Comparison of ENCODE assay signal across 10 cellular contexts in the genomic region with DNA sequence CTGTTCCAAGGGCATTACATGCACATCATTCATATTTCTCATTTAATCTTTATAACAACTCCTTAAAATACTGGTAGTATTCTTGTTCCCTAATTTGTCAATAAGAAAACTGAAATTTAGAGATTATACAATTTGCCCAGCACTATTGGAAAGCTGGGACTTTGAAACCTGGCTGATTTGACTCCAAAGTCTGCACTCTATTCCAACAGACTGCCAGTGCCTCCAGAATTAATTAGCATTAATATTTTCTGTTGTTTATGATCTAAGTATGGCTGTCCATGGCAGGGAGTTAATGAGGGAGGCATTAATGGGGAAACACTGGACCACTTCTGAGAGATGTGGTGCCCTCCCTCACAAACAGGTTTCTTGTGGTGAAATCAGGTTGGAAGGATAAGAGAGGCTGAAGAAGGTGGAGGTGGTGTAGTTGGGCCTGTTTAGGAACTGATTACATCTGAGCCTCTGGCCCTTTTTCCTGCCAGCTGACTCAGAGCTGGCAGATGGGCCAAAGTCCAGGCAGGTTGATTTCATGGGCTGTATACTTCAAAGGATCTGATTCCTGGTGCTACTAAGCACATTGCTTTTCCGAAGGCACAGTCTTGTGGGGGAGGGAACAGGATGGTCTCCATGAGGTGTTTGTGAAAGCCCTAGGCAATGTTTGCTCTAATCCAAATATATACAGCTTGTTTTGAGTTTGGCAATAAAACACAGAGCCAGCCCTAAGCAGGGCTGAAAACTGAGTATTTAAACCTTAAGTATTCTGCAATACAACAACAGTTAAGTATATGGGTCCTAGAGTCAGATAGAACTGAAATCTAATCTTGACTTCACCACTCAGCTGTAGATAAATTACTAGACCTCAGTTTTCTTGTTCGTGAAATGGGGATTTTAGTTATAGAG. TPM values are rescaled to one million over a fixed set of nuclear protein-coding genes. Genes with fewer than 3 reads are reported as not detected.
DNase-seq lines count a peak whose midpoint lies in the region; ATAC-seq and TF ChIP-seq lines count a peak whose summit lies in the region.
"Had no signal": no experiment of that assay in that cellular context is flagged by ENCODE, and none has a peak within 500 bp of the region (broad histone marks: within the 10 kb centered on the region; RNA-seq: fewer than 3 reads in every experiment).

No MANE protein-coding gene starts in this region.

- WGBS in adrenal gland, 4 donors = 42 to 60% (median 53%) methylated on average over 2 of the region's 2 CpGs
- 30% methylated on average over 2 of the region's 2 CpGs for WGBS in right lobe of liver (ENCODE audit: insufficient coverage, low coverage, low lambda C conversion rate, missing lambda C conversion rate)

- H3K27ac ChIP-seq in adrenal gland = peak overlapping the region in 1 of 5 donors; percentile 54
- H3K27ac ChIP-seq in right lobe of liver = peak overlapping the region; percentile 11 to 69 (median 63)

- H3K4me3 ChIP-seq in adrenal gland = no peak overlapping the region
- H3K4me3 ChIP-seq in right lobe of liver = no peak overlapping the region

- H3K27me3 ChIP-seq in adrenal gland (no peaks in the 10 kb centered on the region), right lobe of liver (no peaks in the 10 kb centered on the region)

- H3K4me1 ChIP-seq in adrenal gland (replicated peaks in 1 of 2) (peaks cover 0 to 11% of the 10 kb centered on the region in 2 donors), right lobe of liver (peaks cover 0 to 21% (median 6%) of the 10 kb centered on the region in 4 donors)

- in situ Hi-C loops in ACHN (cut with HindIII; ENCODE audit: low pct_ligation_motif_present, low pct_unique_long_range_greater_than_20kb, low sequenced_read_pairs) = no loop called here

- no peaks in the 10 kb centered on the region for H3K36me3 ChIP-seq in adrenal gland (replicated peaks in 1 of 2)
- no peaks in the 10 kb centered on the region for H3K36me3 ChIP-seq in right lobe of liver

- TF ChIP-seq CTCF in adrenal gland (IDR thresholded peaks at IDR 0.05) (no peak), right lobe of liver (IDR thresholded peaks at IDR 0.05) (no peak)

- H3K9me3 ChIP-seq in adrenal gland (replicated peaks in 1 of 3) (no peaks in the 10 kb centered on the region), right lobe of liver (no peaks in the 10 kb centered on the region)

- ATAC-seq in right lobe of liver = peak; percentile 96 to 98 (median 97)
- ATAC-seq in HG03342 (IDR thresholded peaks at IDR 0.05; ENCODE audit: unreplicated experiment) = no peak
- ATAC-seq in activated CD4-positive, CD25-positive, alpha-beta regulatory T cell treated with anti-CD3 and anti-CD28 coated beads, Interleukin-2, amount 50 U/mL, for 24 hours = no peak
- no peak for ATAC-seq in HG03159 (IDR thresholded peaks at IDR 0.05; ENCODE audit: unreplicated experiment)
- ATAC-seq: sciatic nerve had no signal

- intact Hi-C loops in adrenal gland (cut with DNase I) = no loop called here
- intact Hi-C loops in right lobe of liver (cut with DNase I) = no loop called here

- TF ChIP-seq POLR2A in adrenal gland (IDR thresholded peaks at IDR 0.05) (no peak), right lobe of liver (IDR thresholded peaks at IDR 0.05) (peak; percentile 26)

- DNase-seq in ACHN (peak; percentile 30), HT-29 (ENCODE audit: low spot score) (peak; percentile 93), adrenal gland (peak; percentile 39 to 81 (median 52)), right lobe of liver (peak; percentile 63 to 85 (median 71))
- no peak for DNase-seq in NK-92 treated with Interleukin-12 subunit alpha and Interleukin-12 subunit beta, amount 100 ng/mL, for 24 hours (lab: John Stamatoyannopoulos, UW)
- DNase-seq: stimulated activated naive CD4-positive, alpha-beta T cell had no signal

RNA-seq across cellular contexts. Expression of a gene that starts 21.0 kb away (rescaled TPM):
- total RNA-seq in HT-29 (2014; rRNA removed; shearing (Covaris generic)) = 1.1 and 1.2 TPM in 2 replicates
- total RNA-seq in adrenal gland = 10 to 100 TPM; 24.5 to 69.4 (median 43.1) TPM
- 10 to 100 TPM in 1 of 3 donors, 1 to 10 TPM in 2; 5.1 to 55.4 (median 5.4) TPM for polyA plus RNA-seq in adrenal gland
- total RNA-seq in right lobe of liver = 1 to 10 TPM; 4.1 to 9.6 (median 6.7) TPM

Comparison
In these comparisons a context has a peak if more than half of its experiments do, and no peak if none do; other contexts are left out.
1. ATAC-seq: peak in right lobe of liver (4 of 4); none in HG03342 (single experiment), activated CD4-positive, CD25-positive, alpha-beta regulatory T cell treated with anti-CD3 and anti-CD28 coated beads, Interleukin-2, amount 50 U/mL, for 24 hours (0 of 2) and HG03159 (single experiment).